ENCODE assay signal across 1 cellular context in genomic region chr19:58382997-58383603, GRCh38.
TF ChIP-seq lines count a peak whose summit lies in the region.

No MANE protein-coding gene starts in this region.

TF ChIP-seq in IMR-90, 13 proteins besides CTCF, POLR2A, EP300 and RAD21:
- TF ChIP-seq NFE2L2 (IDR thresholded peaks at IDR 0.05; ENCODE audit: low read depth, low read length) (no peak), SMC3 (IDR thresholded peaks at IDR 0.05; ENCODE audit: low read depth, low read length) (no peak), FOS (IDR thresholded peaks at IDR 0.05; ENCODE audit: low read depth, low read length) (no peak), MAFK (IDR thresholded peaks at IDR 0.05; ENCODE audit: low read depth, low read length) (no peak), BHLHE40 (IDR thresholded peaks at IDR 0.05; ENCODE audit: low read depth, low read length) (no peak), MXI1 (IDR thresholded peaks at IDR 0.05; ENCODE audit: borderline replicate concordance, low read depth, low read length) (no peak), CEBPB (IDR thresholded peaks at IDR 0.05; ENCODE audit: low read depth, low read length) (no peak), USF2 (IDR thresholded peaks at IDR 0.05; ENCODE audit: low read depth, low read length) (no peak), ELK1 (IDR thresholded peaks at IDR 0.05; ENCODE audit: borderline replicate concordance, low read depth, low read length) (no peak), CHD1 (IDR thresholded peaks at IDR 0.05; ENCODE audit: low read depth, low read length) (no peak), MAZ (IDR thresholded peaks at IDR 0.05; ENCODE audit: borderline replicate concordance, low read depth, low read length) (no peak), RCOR1 (IDR thresholded peaks at IDR 0.05; ENCODE audit: insufficient replicate concordance, low read length) (no peak)
